ENCODE assay signal across 25 cellular contexts in genomic region chr5:170179626-170180025, GRCh38. TPM values are rescaled to one million over a fixed set of nuclear protein-coding genes. Genes with fewer than 3 reads are reported as not detected.
DNase-seq lines count a peak whose midpoint lies in the region; ATAC-seq and TF ChIP-seq lines count a peak whose summit lies in the region.
"Had no signal": no experiment of that assay in that cellular context is flagged by ENCODE, and none has a peak within 500 bp of the region (broad histone marks: within the 10 kb centered on the region; RNA-seq: fewer than 3 reads in every experiment).

No MANE protein-coding gene starts in this region.

- POLR2A ChIA-PET in MCF 10A (lab: Yijun Ruan, JAX) (interaction anchor here (1.0 to 1.5 kb wide), 2 partner anchors 79 to 132 kb away, joined by 3 read pairs; no protein-coding TSS in a partner anchor), Panc1 (lab: Charles Lee) (no interaction called here)

- no peak overlapping the region for H3K27ac Mint-ChIP-seq in MCF 10A (ENCODE audit: low read depth, unreplicated experiment)
- H3K27ac Mint-ChIP-seq: CD8-positive, alpha-beta memory T cell had no signal

- no peak overlapping the region for H2AFZ ChIP-seq in osteoblast (ENCODE audit: low read length)

- intact Hi-C loops in MCF 10A (cut with micrococcal nuclease) (loop anchor here (5.0 kb wide), 1 partner anchor 38 kb away; no protein-coding TSS in a partner anchor), breast epithelium (cut with DNase I; ENCODE audit: low total_unique reads) (no loop called here), Panc1 (cut with micrococcal nuclease; ENCODE audit: unreplicated experiment) (no loop called here)

- no peak for TF ChIP-seq POLR2A in breast epithelium (IDR thresholded peaks at IDR 0.05)

- in situ Hi-C loops in Panc1 (cut with HindIII; ENCODE audit: low pct_unique_long_range_greater_than_20kb, low sequenced_read_pairs): no loop called here

- H3K4me3 ChIP-seq in breast epithelium: no peak overlapping the region
- H3K4me3 ChIP-seq in Panc1 (ENCODE audit: low read depth in 2 of 2, low read length in 2 of 2): no peak overlapping the region
- no peak overlapping the region for H3K4me3 ChIP-seq in osteoblast (ENCODE audit: insufficient read depth, low read length)

- no peaks in the 10 kb centered on the region for H4K20me1 ChIP-seq in osteoblast (ENCODE audit: insufficient read depth, low read length)

- H3K36me3 ChIP-seq in breast epithelium (no peaks in the 10 kb centered on the region), Panc1 (ENCODE audit: control insufficient read depth, insufficient read depth, low read length) (no peaks in the 10 kb centered on the region), osteoblast (ENCODE audit: insufficient read depth, low read length) (no peaks in the 10 kb centered on the region)

- no peaks in the 10 kb centered on the region for H3K36me3 Mint-ChIP-seq in MCF 10A (ENCODE audit: insufficient read depth, unreplicated experiment)
- H3K36me3 Mint-ChIP-seq: CD8-positive, alpha-beta memory T cell had no signal

- no peaks in the 10 kb centered on the region for H3K27me3 ChIP-seq in breast epithelium
- no peaks in the 10 kb centered on the region for H3K27me3 ChIP-seq in Panc1 (ENCODE audit: control insufficient read depth, insufficient read depth, low read length)
- H3K27me3 ChIP-seq in osteoblast (ENCODE audit: insufficient read depth, low read length): peaks cover 2% of the 10 kb centered on the region

- CTCF ChIA-PET in MCF 10A (lab: Yijun Ruan, JAX) (interaction anchor here (0.7 to 29.7 kb wide), 9 partner anchors 15 to 616 kb away, joined by 3 to 633 read pairs (median 5); partner anchors contain the start of gene FOXI1), Panc1 (lab: Charles Lee) (interaction anchor here (0.7 kb wide), 1 partner anchor 55 kb away, joined by 3 read pairs; no protein-coding TSS in a partner anchor)

- H3K4me1 ChIP-seq in breast epithelium: no peaks in the 10 kb centered on the region
- H3K4me1 ChIP-seq in Panc1 (ENCODE audit: control insufficient read depth, insufficient read depth, low read length): peaks cover 61% of the 10 kb centered on the region
- no peaks in the 10 kb centered on the region for H3K4me1 ChIP-seq in osteoblast (ENCODE audit: insufficient read depth, low read length)

- BruUV-seq in MCF 10A (replicated peaks; lab: Mats Ljungman, UMichigan) (no TSS peak), Panc1 (replicated peaks; lab: Mats Ljungman, UMichigan) (no TSS peak)

- no peaks in the 10 kb centered on the region for H3K4me1 Mint-ChIP-seq in MCF 10A (ENCODE audit: insufficient read depth, unreplicated experiment)
- H3K4me1 Mint-ChIP-seq: CD8-positive, alpha-beta memory T cell had no signal

- H3K27ac ChIP-seq in breast epithelium (no peak overlapping the region), Panc1 (ENCODE audit: low read length) (peak overlapping the region; percentile 88), osteoblast (ENCODE audit: low read depth, low read length) (no peak overlapping the region)
- H3K27ac ChIP-seq: 22Rv1, C4-2B, RWPE1 had no signal

- 0 out of 2 replicates have a peak, but pooled peaks have one; percentile 23 for ATAC-seq in Panc1
- ATAC-seq in HG03571 (IDR thresholded peaks at IDR 0.05; ENCODE audit: unreplicated experiment): no peak
- ATAC-seq in GM21786 (IDR thresholded peaks at IDR 0.05; ENCODE audit: unreplicated experiment): no peak

- H3K4me2 ChIP-seq in osteoblast (ENCODE audit: insufficient read depth, low read length): no peak overlapping the region
- H3K4me2 ChIP-seq: SK-N-SH had no signal

- H3K9me3 ChIP-seq in breast epithelium: no peaks in the 10 kb centered on the region
- H3K9me3 ChIP-seq in Panc1 (ENCODE audit: control insufficient read depth, insufficient read depth, low read depth, low read length): no peaks in the 10 kb centered on the region
- H3K9me3 ChIP-seq in osteoblast (ENCODE audit: low read depth, low read length): no peaks in the 10 kb centered on the region
- H3K9me3 ChIP-seq: SK-N-SH had no signal

- no peak overlapping the region for H3K4me3 Mint-ChIP-seq in MCF 10A (ENCODE audit: unreplicated experiment)
- H3K4me3 Mint-ChIP-seq: CD8-positive, alpha-beta memory T cell had no signal

- no peaks in the 10 kb centered on the region for H3K27me3 Mint-ChIP-seq in MCF 10A (ENCODE audit: insufficient read depth, unreplicated experiment)

- TF ChIP-seq CTCF in MCF 10A (IDR thresholded peaks at IDR 0.05; ENCODE audit: unreplicated experiment): no peak
- TF ChIP-seq CTCF in breast epithelium (IDR thresholded peaks at IDR 0.05): no peak
- no peak for TF ChIP-seq CTCF in Panc1 (IDR thresholded peaks at IDR 0.05)
- no peak for TF ChIP-seq CTCF in osteoblast (IDR thresholded peaks at IDR 0.05; ENCODE audit: extremely low read depth, low read depth, low read length)

- H3K9me3 Mint-ChIP-seq in MCF 10A (ENCODE audit: unreplicated experiment): no peaks in the 10 kb centered on the region
- H3K9me3 Mint-ChIP-seq: CD8-positive, alpha-beta memory T cell had no signal

- DNase-seq in MCF 10A (ENCODE audit: unreplicated experiment): peak; percentile 28
- DNase-seq in breast epithelium (ENCODE audit: low spot score in 2 of 2): no peak
- no peak for DNase-seq in Panc1 (ENCODE audit: low read depth, low spot score)
- DNase-seq in islet precursor cell: peak; percentile 92
- DNase-seq in NCI-H345 treated with DMSO at 0.1 percent for 48 hours (lab: John Stamatoyannopoulos, UW; ENCODE audit: unreplicated experiment): no peak
- DNase-seq in osteoblast (ENCODE audit: insufficient read length, low spot score, missing footprints): no peak
- DNase-seq: AML-193; Calu3; CD8-positive, alpha-beta memory T cell; DMS153; H7; KBM-7; NCI-H1417; NCI-H187; NCI-H446 treated with DMSO at 0.1 percent for 48 hours; NCI-H526 treated with DMSO at 0.1 percent for 48 hours; SHP77 treated with DMSO at 0.1 percent for 48 hours; SK-N-SH had no signal

- H3K79me2 ChIP-seq in osteoblast (ENCODE audit: insufficient read depth, low read length): no peaks in the 10 kb centered on the region

RNA-seq across cellular contexts. Expression of gene C5orf58, which starts 53.2 kb away (rescaled TPM):
- total RNA-seq in MCF 10A (2022) (not detected in 2 replicates), breast epithelium (under 1 TPM in 2 of 3 donors, not detected in 1; 0.15 to 0.80 TPM), Panc1 (2021; ENCODE audit: unreplicated experiment) (0.15 TPM), osteoblast (not detected in 2 replicates)
- not detected for polyA plus RNA-seq in Panc1 (2012; ENCODE audit: insufficient read length)
- total RNA-seq: Calu3; CD8-positive, alpha-beta memory T cell; Daoy had no signal
- polyA plus RNA-seq: AG04450, SK-N-SH had no signal

Comparison
In these comparisons a context has a peak if more than half of its experiments do, and no peak if none do; other contexts are left out.
1. DNase-seq: peak in MCF 10A (single experiment) and islet precursor cell (single experiment); none in breast epithelium (0 of 2), Panc1 (single experiment), NCI-H345 treated with DMSO at 0.1 percent for 48 hours (single experiment) and osteoblast (single experiment).